ENCODE assay signal across 8 cellular contexts in genomic region chr7:65872776-65873581, GRCh38. TPM values are rescaled to one million over a fixed set of nuclear protein-coding genes. Genes with fewer than 3 reads are reported as not detected.
DNase-seq lines count a peak whose midpoint lies in the region; ATAC-seq lines count a peak whose summit lies in the region.

TSS of gene VKORC1L1 (plus strand) at chr7:65873074. CDS start at chr7:65873372, 298 bp downstream.

- H3K4me3 Mint-ChIP-seq in activated CD4-positive, alpha-beta T cell treated with anti-CD3 and anti-CD28 coated beads, Interleukin-2, amount 10 ng/mL, durations not matched to agents 7 days and 5 days, result peak within 1 kb of the TSS; percentile 81

- ATAC-seq in GM19328 (IDR thresholded peaks at IDR 0.05; ENCODE audit: unreplicated experiment) (peak; percentile 93), HG03460 (IDR thresholded peaks at IDR 0.05; ENCODE audit: unreplicated experiment) (peak; percentile 79)

- H3K4me1 ChIP-seq in BLaER1, result peaks cover 24% of the 10 kb centered on the region

- H3K36me3 ChIP-seq in BLaER1, result peaks cover 22% of the 10 kb centered on the region; the same call in 1 of the 2 replicates

- no peaks in the 10 kb centered on the region for H3K9me3 ChIP-seq in BLaER1

- peak within 1 kb of the TSS; percentile 91 for H3K27ac ChIP-seq in BLaER1

- no peaks in the 10 kb centered on the region for H3K27me3 Mint-ChIP-seq in activated CD4-positive, alpha-beta T cell treated with anti-CD3 and anti-CD28 coated beads, Interleukin-2, amount 10 ng/mL, durations not matched to agents 7 days and 5 days

- peak within 1 kb of the TSS; percentile 81 for H3K4me3 ChIP-seq in BLaER1

- POLR2A ChIA-PET in activated CD4-positive, alpha-beta T cell treated with anti-CD3 and anti-CD28 coated beads, Interleukin-2, amount 10 ng/mL, durations not matched to agents 7 days and 5 days (lab: Charles Lee), result no interaction called here

- peaks cover 2% of the 10 kb centered on the region for H3K36me3 Mint-ChIP-seq in activated CD4-positive, alpha-beta T cell treated with anti-CD3 and anti-CD28 coated beads, Interleukin-2, amount 10 ng/mL, durations not matched to agents 7 days and 5 days (ENCODE audit: low read depth)

- CTCF ChIA-PET in activated CD4-positive, alpha-beta T cell treated with anti-CD3 and anti-CD28 coated beads, Interleukin-2, amount 10 ng/mL, durations not matched to agents 7 days and 5 days (lab: Charles Lee), result no interaction called here

- peak within 1 kb of the TSS; percentile 78 for H3K4me2 ChIP-seq in BLaER1

- H3K9ac ChIP-seq in BLaER1, result peak within 1 kb of the TSS; percentile 88

- peaks cover 7% of the 10 kb centered on the region for H3K4me1 Mint-ChIP-seq in activated CD4-positive, alpha-beta T cell treated with anti-CD3 and anti-CD28 coated beads, Interleukin-2, amount 10 ng/mL, durations not matched to agents 7 days and 5 days

- H3K27ac Mint-ChIP-seq in activated CD4-positive, alpha-beta T cell treated with anti-CD3 and anti-CD28 coated beads, Interleukin-2, amount 10 ng/mL, durations not matched to agents 7 days and 5 days, result peak within 1 kb of the TSS; percentile 88

- no peaks in the 10 kb centered on the region for H3K9me3 Mint-ChIP-seq in activated CD4-positive, alpha-beta T cell treated with anti-CD3 and anti-CD28 coated beads, Interleukin-2, amount 10 ng/mL, durations not matched to agents 7 days and 5 days

- no peaks in the 10 kb centered on the region for H3K27me3 ChIP-seq in BLaER1

- DNase-seq in NCI-H526 treated with DMSO at 0.1 percent for 48 hours (lab: John Stamatoyannopoulos, UW) (peak; percentile 83), cortex of kidney (lab: John Stamatoyannopoulos, UW) (peak; percentile 51), left kidney (ENCODE audit: low read depth, low spot score) (peak; percentile 97)
- DNase-seq in activated CD4-positive, alpha-beta T cell treated with anti-CD3 and anti-CD28 coated beads, Interleukin-2, amount 10 ng/mL, durations not matched to agents 7 days and 5 days, result peak; percentile 94
- peak; percentile 93 to 96 for DNase-seq in stimulated activated CD4-positive, alpha-beta T cell treated with anti-CD3 and anti-CD28 coated beads, Interleukin-1b, Interleukin-23, amount 100 ng/mL, for 4 hours (ENCODE audit: low read depth in 2 of 2)

- peaks cover 43% of the 10 kb centered on the region for H4K20me1 ChIP-seq in BLaER1

RNA-seq across cellular contexts. Expression of gene VKORC1L1, which starts in this region (rescaled TPM):
- total RNA-seq in activated CD4-positive, alpha-beta T cell treated with anti-CD3 and anti-CD28 coated beads, Interleukin-2, amount 10 ng/mL, durations not matched to agents 7 days and 5 days, result 10 to 100 TPM; 15.7 to 19.1 TPM

Comparison
In these comparisons a context has a peak if more than half of its experiments do, and no peak if none do; other contexts are left out.
1. Peak in every context shown above with its lines: DNase-seq, ATAC-seq, H3K4me3 ChIP-seq and H3K27ac ChIP-seq.